12 cellular contexts compared by ENCODE assay signal in the genomic region with DNA sequence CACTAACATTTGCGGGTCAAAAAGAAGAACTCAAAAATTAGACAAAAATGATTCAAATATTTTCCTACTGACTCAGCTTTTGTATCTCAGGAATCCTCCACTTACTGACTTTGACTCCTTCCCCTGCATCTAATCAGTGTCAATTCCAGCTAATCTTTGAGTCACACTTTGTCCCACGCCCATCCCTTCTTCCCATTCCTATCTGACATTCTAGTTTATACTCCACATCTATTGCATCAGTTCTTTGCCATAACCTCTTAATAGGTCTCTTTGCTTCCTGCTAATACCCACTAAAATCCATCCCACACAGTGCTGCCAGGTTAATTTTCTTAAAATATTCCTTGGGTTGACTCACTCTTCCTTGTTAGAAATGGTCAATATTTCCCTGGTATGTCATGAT.
DNase-seq lines count a peak whose midpoint lies in the region; ATAC-seq lines count a peak whose summit lies in the region.
"Had no signal": no experiment of that assay in that cellular context is flagged by ENCODE, and none has a peak within 500 bp of the region (broad histone marks: within the 10 kb centered on the region; RNA-seq: fewer than 3 reads in every experiment).

No MANE protein-coding gene starts in this region.

- DNase-seq in ACHN (peak; percentile 56), HS-27A (ENCODE audit: low read depth) (peak; percentile 91), astrocyte of the hippocampus (ENCODE audit: low read depth, low spot score) (peak; percentile 77), head of caudate nucleus (peak in 22 of 42 donors; percentile 14 to 79 (median 46)), anterior cingulate cortex (lab: John Stamatoyannopoulos, UW) (no peak), NCI-H146 (lab: John Stamatoyannopoulos, UW) (no peak)
- DNase-seq: activated T-cell treated with anti-CD3 and anti-CD28 coated beads for 4 hours, hippocampal formation, mucosa of descending colon, NCI-H1417 had no signal

- ATAC-seq in HG02840 (IDR thresholded peaks at IDR 0.05; ENCODE audit: low FRiP score, unreplicated experiment) (no peak), GM19452 (IDR thresholded peaks at IDR 0.05; ENCODE audit: unreplicated experiment) (no peak)
- ATAC-seq: mucosa of descending colon had no signal

- intact Hi-C loops in head of caudate nucleus (cut with DNase I): no loop called here

- in situ Hi-C loops in ACHN (cut with HindIII; ENCODE audit: low pct_ligation_motif_present, low pct_unique_long_range_greater_than_20kb, low sequenced_read_pairs): loop anchor here (25.0 kb wide), 1 partner anchor 267 kb away; no protein-coding TSS in a partner anchor

Comparison
In these comparisons a context has a peak if more than half of its experiments do, and no peak if none do; other contexts are left out.
1. DNase-seq: peak in ACHN (single experiment), HS-27A (single experiment), astrocyte of the hippocampus (single experiment) and head of caudate nucleus (22 of 42); none in anterior cingulate cortex (0 of 58) and NCI-H146 (single experiment).